ENCODE assay signal across 2 cellular contexts in the genomic region with DNA sequence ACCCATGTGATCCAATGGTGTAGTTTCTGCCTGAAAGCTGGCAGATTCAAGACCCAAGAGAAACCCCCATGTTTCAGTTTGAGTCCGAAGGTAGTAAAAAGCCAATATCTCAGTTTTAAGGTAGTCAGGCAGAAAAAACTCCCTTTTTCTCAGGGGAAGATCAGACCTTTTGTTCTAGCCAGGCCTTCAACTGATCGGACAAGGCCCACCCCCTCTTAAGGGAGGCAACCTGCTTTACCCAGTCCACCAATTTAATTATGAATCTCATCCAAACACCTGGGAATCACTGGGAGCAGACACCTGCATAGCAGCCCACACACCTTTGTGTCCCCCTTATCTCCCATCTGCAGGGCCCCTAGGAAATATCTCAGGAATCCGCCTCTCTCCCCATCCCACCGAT.
TF ChIP-seq lines count a peak whose summit lies in the region.

No MANE protein-coding gene starts in this region.

TF ChIP-seq in IMR-90, 13 proteins besides CTCF, POLR2A, EP300 and RAD21:
- TF ChIP-seq MAFK (IDR thresholded peaks at IDR 0.05; ENCODE audit: low read depth, low read length) (no peak), RFX5 (IDR thresholded peaks at IDR 0.05; ENCODE audit: low read depth, low read length) (no peak), SMC3 (IDR thresholded peaks at IDR 0.05; ENCODE audit: low read depth, low read length) (no peak), MAZ (IDR thresholded peaks at IDR 0.05; ENCODE audit: borderline replicate concordance, low read depth, low read length) (no peak), NFE2L2 (IDR thresholded peaks at IDR 0.05; ENCODE audit: low read depth, low read length) (no peak), BHLHE40 (IDR thresholded peaks at IDR 0.05; ENCODE audit: low read depth, low read length) (no peak), RCOR1 (IDR thresholded peaks at IDR 0.05; ENCODE audit: insufficient replicate concordance, low read length) (no peak), CHD1 (IDR thresholded peaks at IDR 0.05; ENCODE audit: low read depth, low read length) (no peak), FOS (IDR thresholded peaks at IDR 0.05; ENCODE audit: low read depth, low read length) (no peak), MXI1 (IDR thresholded peaks at IDR 0.05; ENCODE audit: borderline replicate concordance, low read depth, low read length) (no peak), CEBPB (IDR thresholded peaks at IDR 0.05; ENCODE audit: low read depth, low read length) (no peak)
- TF ChIP-seq, protein P1, sequence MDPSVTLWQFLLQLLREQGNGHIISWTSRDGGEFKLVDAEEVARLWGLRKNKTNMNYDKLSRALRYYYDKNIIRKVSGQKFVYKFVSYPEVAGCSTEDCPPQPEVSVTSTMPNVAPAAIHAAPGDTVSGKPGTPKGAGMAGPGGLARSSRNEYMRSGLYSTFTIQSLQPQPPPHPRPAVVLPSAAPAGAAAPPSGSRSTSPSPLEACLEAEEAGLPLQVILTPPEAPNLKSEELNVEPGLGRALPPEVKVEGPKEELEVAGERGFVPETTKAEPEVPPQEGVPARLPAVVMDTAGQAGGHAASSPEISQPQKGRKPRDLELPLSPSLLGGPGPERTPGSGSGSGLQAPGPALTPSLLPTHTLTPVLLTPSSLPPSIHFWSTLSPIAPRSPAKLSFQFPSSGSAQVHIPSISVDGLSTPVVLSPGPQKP (IDR thresholded peaks at IDR 0.05; ENCODE audit: borderline replicate concordance, low read depth, low read length), result no peak
- TF ChIP-seq, protein P2, sequence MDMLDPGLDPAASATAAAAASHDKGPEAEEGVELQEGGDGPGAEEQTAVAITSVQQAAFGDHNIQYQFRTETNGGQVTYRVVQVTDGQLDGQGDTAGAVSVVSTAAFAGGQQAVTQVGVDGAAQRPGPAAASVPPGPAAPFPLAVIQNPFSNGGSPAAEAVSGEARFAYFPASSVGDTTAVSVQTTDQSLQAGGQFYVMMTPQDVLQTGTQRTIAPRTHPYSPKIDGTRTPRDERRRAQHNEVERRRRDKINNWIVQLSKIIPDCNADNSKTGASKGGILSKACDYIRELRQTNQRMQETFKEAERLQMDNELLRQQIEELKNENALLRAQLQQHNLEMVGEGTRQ (IDR thresholded peaks at IDR 0.05; ENCODE audit: low read depth, low read length), result no peak

TF ChIP-seq in K562, 482 proteins besides CTCF, POLR2A, EP300 and RAD21:
- TF ChIP-seq ZNF77 (CRISPR knock-in tag; IDR thresholded peaks at IDR 0.05) (no peak), POLR3A (IDR thresholded peaks at IDR 0.05; ENCODE audit: borderline replicate concordance, extremely low read depth, insufficient read depth, insufficient read length) (no peak), TAF1 (IDR thresholded peaks at IDR 0.05; ENCODE audit: control insufficient read depth, extremely low read depth, insufficient read depth, low read length, severe bottlenecking) (no peak), TRIM24 (IDR thresholded peaks at IDR 0.05) (no peak), FOXA3 (CRISPR knock-in tag; conservative IDR thresholded peaks at IDR 0.05 in 1 of 2, IDR thresholded peaks at IDR 0.05 in 1 of 2) (no peak), ZNF134 (CRISPR knock-in tag; conservative IDR thresholded peaks at IDR 0.05) (peak; percentile 89), DIDO1 (tag; IDR thresholded peaks at IDR 0.05; ENCODE audit: low read depth) (no peak), GABPA (tag; conservative IDR thresholded peaks at IDR 0.05; ENCODE audit: low read depth) (no peak)
